ENCODE assay signal across 1 cellular context in the genomic region with DNA sequence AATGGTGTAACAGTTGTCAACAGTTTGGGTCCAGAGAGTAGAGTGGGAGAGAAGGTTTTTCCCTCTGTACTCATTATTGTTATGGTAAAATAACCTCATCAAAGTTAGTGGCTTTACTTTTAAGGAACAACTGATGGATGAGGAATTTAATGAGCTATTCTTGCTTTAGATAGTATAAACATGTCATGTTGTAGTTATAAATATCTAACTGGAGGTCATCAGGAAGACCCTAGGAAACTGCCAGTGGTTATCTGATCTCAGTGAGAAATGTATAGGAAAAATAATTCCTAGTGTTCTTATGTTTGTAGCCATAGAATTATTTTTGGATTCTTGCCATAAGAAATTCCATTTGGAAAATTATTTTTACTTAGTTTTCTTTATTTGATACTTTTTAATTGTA.
TF ChIP-seq lines count a peak whose summit lies in the region.

No MANE protein-coding gene starts in this region.

TF ChIP-seq in A549, 52 proteins besides CTCF, POLR2A, EP300 and RAD21 (continued from another document):
- no peak for TF ChIP-seq REST (IDR thresholded peaks at IDR 0.05)
- TF ChIP-seq ZSCAN20 (CRISPR knock-in tag; IDR thresholded peaks at IDR 0.05): no peak
- TF ChIP-seq FOSL2 (IDR thresholded peaks at IDR 0.05): no peak
- no peak for TF ChIP-seq FOSL2 (CRISPR knock-in tag; IDR thresholded peaks at IDR 0.05)
- TF ChIP-seq, protein P1, sequence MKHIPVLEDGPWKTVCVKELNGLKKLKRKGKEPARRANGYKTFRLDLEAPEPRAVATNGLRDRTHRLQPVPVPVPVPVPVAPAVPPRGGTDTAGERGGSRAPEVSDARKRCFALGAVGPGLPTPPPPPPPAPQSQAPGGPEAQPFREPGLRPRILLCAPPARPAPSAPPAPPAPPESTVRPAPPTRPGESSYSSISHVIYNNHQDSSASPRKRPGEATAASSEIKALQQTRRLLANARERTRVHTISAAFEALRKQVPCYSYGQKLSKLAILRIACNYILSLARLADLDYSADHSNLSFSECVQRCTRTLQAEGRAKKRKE (CRISPR knock-in tag; IDR thresholded peaks at IDR 0.05; ENCODE audit: low read depth): no peak
- TF ChIP-seq HOXA7 (CRISPR knock-in tag; IDR thresholded peaks at IDR 0.05): no peak
